Comparison of ENCODE assay signal across 8 cellular contexts in genomic region chr16:57694556-57695377, GRCh38. TPM values are rescaled to one million over a fixed set of nuclear protein-coding genes. Genes with fewer than 3 reads are reported as not detected.
DNase-seq lines count a peak whose midpoint lies in the region; ATAC-seq and TF ChIP-seq lines count a peak whose summit lies in the region.

Gene DRC7, plus strand, starts transcription at chr16:57694806. Its CDS starts 3,144 bp downstream, at chr16:57697950.

- DNase-seq in 8988T (peak; percentile 92), GM10248 (ENCODE audit: extremely low spot score) (peak; percentile 73), MV-4-11 (lab: John Stamatoyannopoulos, UW) (peak; percentile 85), SKM-1 (lab: John Stamatoyannopoulos, UW; ENCODE audit: unreplicated experiment) (peak; percentile 90), lung microvascular endothelial cell (ENCODE audit: low read depth in 2 of 2) (peak; percentile 50 to 79)
- no peak for DNase-seq in effector memory CD8-positive, alpha-beta T cell
- DNase-seq in activated effector memory CD4-positive, alpha-beta T cell treated with Interleukin-2 at 50 U/mL for 16 hours: no peak

- H3K4me1 Mint-ChIP-seq in effector memory CD8-positive, alpha-beta T cell (ENCODE audit: low read depth in 2 of 2): peaks cover 4 to 15% of the 10 kb centered on the region in 2 donors

- POLR2A ChIA-PET in GM10248 (lab: Yijun Ruan, JAX): no interaction called here

- H3K27ac Mint-ChIP-seq in effector memory CD8-positive, alpha-beta T cell: peak within 1 kb of the TSS; percentile 32 to 36

- H3K9me3 Mint-ChIP-seq in effector memory CD8-positive, alpha-beta T cell: no peaks in the 10 kb centered on the region

- peaks cover 6% of the 10 kb centered on the region for H3K36me3 Mint-ChIP-seq in effector memory CD8-positive, alpha-beta T cell (ENCODE audit: insufficient read depth)

- CTCF ChIA-PET in GM10248 (lab: Yijun Ruan, JAX): interaction anchor here (1.4 kb wide), 1 partner anchor 10 kb away, joined by 5 read pairs; no protein-coding TSS in a partner anchor

- peaks cover 6 to 13% of the 10 kb centered on the region in 2 donors for H3K27me3 Mint-ChIP-seq in effector memory CD8-positive, alpha-beta T cell

- ATAC-seq in effector memory CD8-positive, alpha-beta T cell (replicated peaks): no peak
- ATAC-seq in GM19328 (IDR thresholded peaks at IDR 0.05; ENCODE audit: unreplicated experiment): no peak

- H3K4me3 Mint-ChIP-seq in effector memory CD8-positive, alpha-beta T cell: peak within 1 kb of the TSS in 1 of 2 donors; percentile 5

- TF ChIP-seq CTCF in GM10248 (IDR thresholded peaks at IDR 0.05; ENCODE audit: control extremely low read depth, extremely low read depth, low read depth, missing control alignments): no peak

RNA-seq across cellular contexts. Expression of gene DRC7, which starts in this region (rescaled TPM):
- total RNA-seq in lung microvascular endothelial cell: 0.20 and 0.22 TPM in 2 replicates

Comparison
In these comparisons a context has a peak if more than half of its experiments do, and no peak if none do; other contexts are left out.
1. Peak in DNase-seq in lung microvascular endothelial cell; RNA of the gene not detected or under 1 TPM.
2. DNase-seq: peak in 8988T (single experiment), GM10248 (single experiment), MV-4-11 (single experiment) and SKM-1 (single experiment); none in effector memory CD8-positive, alpha-beta T cell (0 of 3) and activated effector memory CD4-positive, alpha-beta T cell treated with Interleukin-2 at 50 U/mL for 16 hours (single experiment).